Comparison of ENCODE assay signal across 9 cellular contexts in genomic region chr1:215636258-215636965, GRCh38.
DNase-seq lines count a peak whose midpoint lies in the region; ATAC-seq, FAIRE-seq and TF ChIP-seq lines count a peak whose summit lies in the region.
"Had no signal": no experiment of that assay in that cellular context is flagged by ENCODE, and none has a peak within 500 bp of the region (broad histone marks: within the 10 kb centered on the region; RNA-seq: fewer than 3 reads in every experiment).

No MANE protein-coding gene starts in this region.

- no peak overlapping the region for H2AK5ac ChIP-seq in H9 (ENCODE audit: insufficient read length, low read length)

- H3K14ac ChIP-seq in H9 (ENCODE audit: insufficient read depth, low read length), result no peak overlapping the region

- no peak overlapping the region for H4K8ac ChIP-seq in H9 (replicated peaks; ENCODE audit: insufficient read length, low read depth, low read length)

- CTCF ChIA-PET in GM12878 (lab: Yijun Ruan, JAX), result no interaction called here

- H3K4me3 ChIP-seq in GM12878 (no peak overlapping the region), stomach smooth muscle (ENCODE audit: low read length in 2 of 2) (peak overlapping the region; percentile 32 to 55)

- intact Hi-C loops in GM12878 (cut with micrococcal nuclease; ENCODE audit: unreplicated experiment) (no loop called here), left colon (cut with DNase I, micrococcal nuclease) (no loop called here)

- no peak for TF ChIP-seq CTCF in H9 (conservative IDR thresholded peaks at IDR 0.05)
- TF ChIP-seq CTCF in GM12878 (IDR thresholded peaks at IDR 0.05 in 2 of 3, conservative IDR thresholded peaks at IDR 0.05 in 1 of 3; ENCODE audit: control insufficient read depth in 2 of 3, extremely low read depth in 1 of 3, insufficient read depth in 1 of 3, low read depth in 3 of 3, low read length in 3 of 3), result no peak

- H2BK120ac ChIP-seq in H9 (ENCODE audit: low read depth, low read length, poor library complexity, severe bottlenecking), result no peak overlapping the region

- H3K4ac ChIP-seq in H9 (ENCODE audit: low read depth, low read length), result no peak overlapping the region

- H3T11ph ChIP-seq in H9 (ENCODE audit: low read length), result no peak overlapping the region

- SMC1A ChIA-PET in GM12878 (lab: Charles Lee; ENCODE audit: uncharacterized antibody, unreplicated experiment), result interaction anchor here (1.0 to 2.0 kb wide), 4 partner anchors 10 to 31 kb away, joined by 3 to 9 read pairs (median 4); no protein-coding TSS in a partner anchor

- in situ Hi-C loops in GM12878 (cut with MboI), result no loop called here

- H3K27me3 ChIP-seq in H9 (ENCODE audit: insufficient read depth, low read length) (no peaks in the 10 kb centered on the region), GM12878 (replicated peaks in 1 of 2; ENCODE audit: control insufficient read depth in 2 of 2, insufficient read depth in 2 of 2, low read length in 1 of 2) (no peaks in the 10 kb centered on the region), stomach smooth muscle (ENCODE audit: control insufficient read depth in 1 of 2, insufficient read depth in 2 of 2, low read length in 2 of 2) (no peaks in the 10 kb centered on the region)

- H3K23ac ChIP-seq in H9 (ENCODE audit: insufficient read length, low read depth, low read length), result no peak overlapping the region

- no peak overlapping the region for H3K9ac ChIP-seq in H9 (ENCODE audit: extremely low read depth, insufficient read length, low read length)
- H3K9ac ChIP-seq in GM12878 (ENCODE audit: control insufficient read depth, insufficient read depth, low read length), result no peak overlapping the region
- H3K9ac ChIP-seq in stomach smooth muscle (ENCODE audit: low read length in 2 of 2), result peak overlapping the region in 1 of 2 donors; percentile 44

- peaks cover 14 to 26% of the 10 kb centered on the region in 2 experiments for H3K4me1 Mint-ChIP-seq in H9

- no peak for TF ChIP-seq POLR2A in GM12878 (IDR thresholded peaks at IDR 0.05; ENCODE audit: low read depth, low read length)
- TF ChIP-seq POLR2A in GM18505 (IDR thresholded peaks at IDR 0.05; ENCODE audit: borderline replicate concordance, extremely low read depth, insufficient read depth, insufficient read length), result no peak

- DNase-seq in H9 (no peak), GM12878 (ENCODE audit: low read depth, low spot score) (no peak), left colon (peak; percentile 30 to 31), NCI-H1436 (lab: John Stamatoyannopoulos, UW) (no peak)

- no peak overlapping the region for H2BK15ac ChIP-seq in H9 (ENCODE audit: low read depth, low read length)

- no peaks in the 10 kb centered on the region for H3K23me2 ChIP-seq in H9 (ENCODE audit: insufficient read length, low read depth, low read length, poor library complexity, severe bottlenecking)

- H4K5ac ChIP-seq in H9 (ENCODE audit: insufficient read length, low read depth, low read length), result no peak overlapping the region

- no peaks in the 10 kb centered on the region for H3K79me2 ChIP-seq in H9 (ENCODE audit: insufficient read depth, low read length)
- no peaks in the 10 kb centered on the region for H3K79me2 ChIP-seq in GM12878 (ENCODE audit: control insufficient read depth, insufficient read depth, low read length)

- H2BK12ac ChIP-seq in H9 (ENCODE audit: insufficient read length, low read depth, low read length), result no peak overlapping the region

- RAD21 ChIA-PET in GM12878 (lab: Charles Lee; ENCODE audit: unreplicated experiment), result interaction anchor here (1.0 to 2.1 kb wide), 4 partner anchors 17 to 255 kb away, joined by 3 to 9 read pairs (median 4); no protein-coding TSS in a partner anchor

- H3K36me3 ChIP-seq in GM12878 (ENCODE audit: control insufficient read depth in 2 of 2, insufficient read depth in 2 of 2, low read length in 1 of 2), result no peaks in the 10 kb centered on the region
- H3K36me3 ChIP-seq in stomach smooth muscle (ENCODE audit: control insufficient read depth in 2 of 2, insufficient read depth in 2 of 2, low read length in 2 of 2), result no peaks in the 10 kb centered on the region

- H4K20me1 ChIP-seq in H9 (ENCODE audit: control insufficient read depth, insufficient read depth, insufficient read length) (no peaks in the 10 kb centered on the region), GM12878 (ENCODE audit: control insufficient read depth, insufficient read depth) (no peaks in the 10 kb centered on the region)

- TF ChIP-seq RAD21 in GM12878 (IDR thresholded peaks at IDR 0.05; ENCODE audit: insufficient read depth, low read depth, low read length), result no peak

- H2BK5ac ChIP-seq in H9 (ENCODE audit: insufficient read length, low read length), result no peak overlapping the region

- no peaks in the 10 kb centered on the region for H3K79me1 ChIP-seq in H9 (ENCODE audit: insufficient read depth, low read depth, low read length, poor library complexity, severe bottlenecking)

- no peak overlapping the region for H4K91ac ChIP-seq in H9 (ENCODE audit: insufficient read length, low read depth, low read length)

- no peak for TF ChIP-seq EP300 in GM12878 (IDR thresholded peaks at IDR 0.05; ENCODE audit: borderline replicate concordance in 1 of 2, control insufficient read depth in 1 of 2, low read depth in 2 of 2, low read length in 2 of 2)

- no TSS peak for BruUV-seq in GM12878 (replicated peaks; lab: Mats Ljungman, UMichigan)

- H3K36me3 Mint-ChIP-seq in H9 (ENCODE audit: insufficient read depth in 1 of 3, low read depth in 3 of 3), result no peaks in the 10 kb centered on the region

- POLR2A ChIA-PET in GM12878 (lab: Charles Lee), result interaction anchor here (0.9 to 1.8 kb wide), 3 partner anchors 14 to 32 kb away, joined by 3 to 6 read pairs (median 4); no protein-coding TSS in a partner anchor

- ATAC-seq in GM12878 (peak; percentile 77), left colon (peak; percentile 92), HG03039 (IDR thresholded peaks at IDR 0.05; ENCODE audit: unreplicated experiment) (no peak), GM19351 (IDR thresholded peaks at IDR 0.05; ENCODE audit: unreplicated experiment) (no peak), GM18505 (IDR thresholded peaks at IDR 0.05; ENCODE audit: unreplicated experiment) (no peak)
- ATAC-seq: HCT116 had no signal

- H3K4me2 ChIP-seq in H9 (ENCODE audit: insufficient read depth, insufficient read length, low read length), result no peak overlapping the region
- no peak overlapping the region for H3K4me2 ChIP-seq in GM12878 (ENCODE audit: control insufficient read depth, insufficient read depth)

- H3K4me1 ChIP-seq in H9 (ENCODE audit: insufficient read depth, low read length), result no peaks in the 10 kb centered on the region; the same call in 1 of the 2 replicates
- H3K4me1 ChIP-seq in GM12878 (ENCODE audit: control insufficient read depth, insufficient read depth, low read length), result no peaks in the 10 kb centered on the region
- peaks cover 9% of the 10 kb centered on the region for H3K4me1 ChIP-seq in stomach smooth muscle (ENCODE audit: control insufficient read depth, insufficient read depth, low read length)

- H2AFZ ChIP-seq in H9 (ENCODE audit: low read length) (peak overlapping the region; percentile 71), GM12878 (ENCODE audit: control insufficient read depth, low read depth, low read length) (no peak overlapping the region)

- H3K27me3 Mint-ChIP-seq in H9 (ENCODE audit: low read depth), result no peaks in the 10 kb centered on the region

- H3K56ac ChIP-seq in H9 (ENCODE audit: insufficient read length, low read depth, low read length), result no peak overlapping the region

- H3K4me3 Mint-ChIP-seq in H9, result no peak overlapping the region

- no peak overlapping the region for H2BK20ac ChIP-seq in H9 (ENCODE audit: low read depth, low read length, poor library complexity, severe bottlenecking)

- no CpG with 5 or more reads among the region's 9 CpGs for WGBS in H9 (ENCODE audit: extremely low coverage, insufficient read length, low lambda C conversion rate)
- WGBS in GM12878 (ENCODE audit: insufficient coverage, insufficient replicate concordance, low lambda C conversion rate, missing lambda C conversion rate), result 26% methylated on average over 9 of the region's 9 CpGs

- H3K9me3 ChIP-seq in H9 (ENCODE audit: control insufficient read depth, low read depth, low read length) (no peaks in the 10 kb centered on the region), GM12878 (replicated peaks; ENCODE audit: control insufficient read depth, insufficient read depth, low read length) (no peaks in the 10 kb centered on the region), stomach smooth muscle (ENCODE audit: control insufficient read depth in 2 of 2, low read length in 2 of 2) (no peaks in the 10 kb centered on the region)

- peak overlapping the region in 1 of 3 experiments; percentile 74; a peak in 1 of 7 replicates for H3K27ac Mint-ChIP-seq in H9

- no peak overlapping the region for H3K18ac ChIP-seq in H9 (ENCODE audit: insufficient read length, low read depth, low read length)

- H3K27ac ChIP-seq in H9 (ENCODE audit: insufficient read length, low read depth, low read length) (no peak overlapping the region), GM12878 (ENCODE audit: control insufficient read depth, insufficient read depth) (no peak overlapping the region), stomach smooth muscle (ENCODE audit: low read length) (peak overlapping the region; percentile 53)

- no peak for FAIRE-seq in GM12878 (lab: Jason Lieb, UNC)

- no peaks in the 10 kb centered on the region; a peak in 1 of 5 replicates for H3K9me3 Mint-ChIP-seq in H9

TF ChIP-seq in GM12878, 131 proteins besides CTCF, POLR2A, EP300 and RAD21 (continues in another document):
- peak; percentile 80 for TF ChIP-seq NR2F1 (conservative IDR thresholded peaks at IDR 0.05)
- peak; percentile 29; the same call in 1 of the 2 replicates for TF ChIP-seq IKZF1 (conservative IDR thresholded peaks at IDR 0.05)
- no peak for TF ChIP-seq HDGF (IDR thresholded peaks at IDR 0.05)
- TF ChIP-seq RCOR1 (conservative IDR thresholded peaks at IDR 0.05; ENCODE audit: low read depth, low read length), result no peak
- TF ChIP-seq ZNF274 (IDR thresholded peaks at IDR 0.05; ENCODE audit: insufficient read depth, insufficient read length), result no peak
- peak; percentile 29; the same call in 1 of the 2 replicates for TF ChIP-seq RELB (IDR thresholded peaks at IDR 0.05; ENCODE audit: low read depth)
- TF ChIP-seq MTA2 (IDR thresholded peaks at IDR 0.05; ENCODE audit: low read depth), result peak; percentile 77
- peak; percentile 56 for TF ChIP-seq NR2C1 (IDR thresholded peaks at IDR 0.05)

Comparison
In these comparisons a context has a peak if more than half of its experiments do, and no peak if none do; other contexts are left out.
1. DNase-seq: peak in left colon (2 of 2); none in H9 (single experiment), GM12878 (single experiment) and NCI-H1436 (single experiment).
2. ATAC-seq: peak in GM12878 (single experiment) and left colon (single experiment); none in HG03039 (single experiment), GM19351 (single experiment) and GM18505 (single experiment).